25 cellular contexts compared by ENCODE assay signal in the genomic region with DNA sequence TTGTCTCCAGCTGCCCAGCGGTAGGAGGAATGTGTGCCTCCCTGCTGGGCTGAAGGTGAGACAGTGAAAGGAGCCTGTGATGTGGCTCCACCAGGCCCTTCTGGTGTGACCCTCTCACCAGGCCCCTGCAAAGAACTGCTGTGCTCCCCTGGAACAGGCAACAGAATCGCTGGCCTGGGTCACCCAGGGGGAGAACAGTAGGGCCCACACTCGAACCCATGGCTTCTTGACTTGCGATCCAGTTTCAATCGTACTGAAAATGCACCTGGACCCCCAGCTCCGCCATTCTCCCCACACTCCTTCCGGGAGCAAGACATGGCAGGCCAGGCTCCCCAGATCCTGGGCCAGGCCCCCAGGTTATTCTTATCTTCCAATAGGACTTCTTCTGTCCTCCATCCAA. TPM values are rescaled to one million over a fixed set of nuclear protein-coding genes. Genes with fewer than 3 reads are reported as not detected.
"Had no signal": no experiment of that assay in that cellular context is flagged by ENCODE, and none has a peak within 500 bp of the region (broad histone marks: within the 10 kb centered on the region; RNA-seq: fewer than 3 reads in every experiment).

No MANE protein-coding gene starts in this region.

- H3K79me2 ChIP-seq: hepatocyte had no signal

- ATAC-seq: left colon; left ventricle myocardium superior; mucosa of descending colon; naive thymus-derived CD8-positive, alpha-beta T cell; pancreas; right lobe of liver; stimulated activated memory B cell treated with anti-CD40 and anti-IgM and Interleukin-4, amounts not matched to agents 10 μg/mL and 1 μg/mL and 100 μg/mL, for 72 hours had no signal

- H3K27ac ChIP-seq: esophagus squamous epithelium, pancreas, right lobe of liver, spleen, tibial nerve had no signal

- H3K4me1 ChIP-seq: pancreas, right lobe of liver had no signal

- H3K4me2 ChIP-seq: hepatocyte had no signal

- H3K36me3 ChIP-seq: esophagus squamous epithelium, pancreas, right lobe of liver, spleen, tibial nerve had no signal

- H3K27me3 ChIP-seq: hepatocyte, pancreas, right lobe of liver, tibial nerve had no signal

- H3K27me3 Mint-ChIP-seq: naive thymus-derived CD8-positive, alpha-beta T cell; stimulated activated naive CD8-positive, alpha-beta T cell treated with anti-CD3 and anti-CD28 coated beads, Interleukin-15, Interleukin-2, amounts not matched to agents 100 ng/mL and 50 ng/mL, for 24 hours had no signal

- H3K27ac Mint-ChIP-seq: dendritic cell treated with granulocyte-macrophage colony-stimulating factor and Interleukin-4, amounts not matched to agents 40 ng/mL and 50 ng/mL, for 4 days; progenitor cell of endocrine pancreas; stimulated activated memory B cell treated with anti-CD40 and anti-IgM and Interleukin-4, amounts not matched to agents 10 μg/mL and 1 μg/mL and 100 μg/mL, for 72 hours; stimulated activated naive CD8-positive, alpha-beta T cell treated with anti-CD3 and anti-CD28 coated beads, Interleukin-15, Interleukin-2, amounts not matched to agents 100 ng/mL and 50 ng/mL, for 24 hours had no signal

- H3K9me3 Mint-ChIP-seq: central memory CD8-positive, alpha-beta T cell; dendritic cell treated with granulocyte-macrophage colony-stimulating factor and Interleukin-4, amounts not matched to agents 40 ng/mL and 50 ng/mL, for 4 days; naive thymus-derived CD8-positive, alpha-beta T cell; neural crest cell; stimulated activated memory B cell treated with anti-CD40 and anti-IgM and Interleukin-4, amounts not matched to agents 10 μg/mL and 1 μg/mL and 100 μg/mL, for 72 hours; stimulated activated naive CD8-positive, alpha-beta T cell treated with anti-CD3 and anti-CD28 coated beads, Interleukin-15, Interleukin-2, amounts not matched to agents 100 ng/mL and 50 ng/mL, for 24 hours had no signal

- H3K36me3 Mint-ChIP-seq: naive thymus-derived CD8-positive, alpha-beta T cell; stimulated activated memory B cell treated with anti-CD40 and anti-IgM and Interleukin-4, amounts not matched to agents 10 μg/mL and 1 μg/mL and 100 μg/mL, for 72 hours had no signal

- DNase-seq: esophagus squamous epithelium; foreskin fibroblast; left colon; left ventricle myocardium superior; mucosa of descending colon; naive thymus-derived CD8-positive, alpha-beta T cell; occipital lobe; right lobe of liver; spleen; stimulated activated CD4-positive, alpha-beta T cell treated with anti-CD3 and anti-CD28 coated beads, Interleukin-15, amount 100 ng/mL, for 24 hours; stimulated activated CD4-positive, alpha-beta T cell treated with anti-CD3 and anti-CD28 coated beads, Interleukin-1b, Interleukin-23, amount 100 ng/mL, for 48 hours; stimulated activated CD4-positive, alpha-beta T cell treated with anti-CD3 and anti-CD28 coated beads, Interleukin-4, amount 100 ng/mL, for 24 hours had no signal

- H3K4me1 Mint-ChIP-seq: central memory CD8-positive, alpha-beta T cell; naive thymus-derived CD8-positive, alpha-beta T cell; stimulated activated memory B cell treated with anti-CD40 and anti-IgM and Interleukin-4, amounts not matched to agents 10 μg/mL and 1 μg/mL and 100 μg/mL, for 72 hours had no signal

- H2AFZ ChIP-seq: hepatocyte had no signal

- H3K9me3 ChIP-seq: esophagus squamous epithelium, mucosa of descending colon, pancreas, right lobe of liver, spleen, tibial nerve had no signal

- H3K4me3 ChIP-seq: esophagus squamous epithelium, hepatocyte, mucosa of descending colon, pancreas, right lobe of liver, spleen, tibial nerve had no signal

- H3K4me3 Mint-ChIP-seq: central memory CD8-positive, alpha-beta T cell; dendritic cell treated with granulocyte-macrophage colony-stimulating factor and Interleukin-4, amounts not matched to agents 40 ng/mL and 50 ng/mL, for 4 days; naive thymus-derived CD8-positive, alpha-beta T cell; neural crest cell; stimulated activated memory B cell treated with anti-CD40 and anti-IgM and Interleukin-4, amounts not matched to agents 10 μg/mL and 1 μg/mL and 100 μg/mL, for 72 hours; stimulated activated naive CD8-positive, alpha-beta T cell treated with anti-CD3 and anti-CD28 coated beads, Interleukin-15, Interleukin-2, amounts not matched to agents 100 ng/mL and 50 ng/mL, for 24 hours had no signal

RNA-seq across cellular contexts. Expression of a gene that starts 47.1 kb away (rescaled TPM):
- total RNA-seq: epithelial cell of proximal tubule; kidney epithelial cell; lung microvascular endothelial cell; naive thymus-derived CD8-positive, alpha-beta T cell; progenitor cell of endocrine pancreas had no signal
- polyA plus RNA-seq: naive thymus-derived CD8-positive, alpha-beta T cell had no signal

RNA-seq across cellular contexts. Expression of a gene that starts 52.6 kb away (rescaled TPM):
- total RNA-seq: epithelial cell of proximal tubule; esophagus squamous epithelium; kidney epithelial cell; left ventricle myocardium superior; lung microvascular endothelial cell; naive thymus-derived CD8-positive, alpha-beta T cell; neural crest cell; pancreas; progenitor cell of endocrine pancreas; renal cortical epithelial cell; right lobe of liver; spleen; tibial nerve had no signal
- polyA plus RNA-seq: naive thymus-derived CD8-positive, alpha-beta T cell; pancreas had no signal
